Comparison of ENCODE assay signal across 21 cellular contexts in the genomic region with DNA sequence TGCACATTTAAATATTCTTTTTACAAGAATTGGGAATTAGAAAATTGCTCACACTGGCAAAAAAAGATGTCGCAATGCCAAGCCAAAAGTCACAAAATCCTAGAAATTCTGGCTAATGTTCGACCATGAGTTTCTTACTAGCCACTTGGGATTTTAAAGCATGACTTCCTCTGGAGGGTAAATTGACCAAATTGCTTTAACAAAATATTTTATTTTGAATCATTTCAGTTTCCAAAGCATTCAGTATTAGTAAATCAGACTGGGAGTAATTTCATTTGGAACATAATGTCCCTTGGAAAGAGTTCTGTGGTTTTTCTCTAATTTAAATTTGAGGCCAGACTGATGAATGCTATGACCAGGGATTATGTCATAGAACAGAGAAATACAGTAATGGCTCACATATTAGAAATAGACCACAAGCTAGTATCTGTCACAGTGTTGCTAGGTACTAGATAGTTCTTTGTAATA. TPM values are rescaled to one million over a fixed set of nuclear protein-coding genes. Genes with fewer than 3 reads are reported as not detected.
DNase-seq lines count a peak whose midpoint lies in the region; ATAC-seq, FAIRE-seq and TF ChIP-seq lines count a peak whose summit lies in the region.
"Had no signal": no experiment of that assay in that cellular context is flagged by ENCODE, and none has a peak within 500 bp of the region (broad histone marks: within the 10 kb centered on the region; RNA-seq: fewer than 3 reads in every experiment).

No MANE protein-coding gene starts in this region.

- POLR2A ChIA-PET in naive thymus-derived CD8-positive, alpha-beta T cell (lab: Charles Lee) = no interaction called here

- 70 to 72% methylated on average over 2 of the region's 2 CpGs for WGBS in pancreas, 2 donors

- DNase-seq in EL (peak; percentile 16), RCC 7860 (ENCODE audit: low spot score) (peak; percentile 90), fibroblast of gingiva (ENCODE audit: low read depth) (peak; percentile 87), pancreas (no peak), activated T-cell treated with anti-CD3 and anti-CD28 coated beads for 4 hours (no peak), mesothelial cell of epicardium (ENCODE audit: low spot score in 2 of 2, unreplicated experiment in 2 of 2) (no peak)
- DNase-seq in naive thymus-derived CD8-positive, alpha-beta T cell = no peak
- DNase-seq in activated T-helper 1 cell treated with anti-CD3 and anti-CD28 coated beads, Interleukin-12 subunit alpha, Interleukin-12 subunit beta, Interleukin-2, Interleukin-4 antibody, amounts not matched to agents 30 ng/mL and 10 ng/mL and 1 ng/mL, durations not matched to agents 14 hours and 24 hours and 36 hours (ENCODE audit: low spot score) = no peak
- DNase-seq: anterior cingulate cortex; effector CD4-positive, alpha-beta T cell; HFFc6; hippocampal formation; NCI-H146; NCI-H526 treated with DMSO at 0.1 percent for 48 hours; occipital lobe; SHP77 treated with DMSO at 0.1 percent for 48 hours had no signal

- H3K4me3 Mint-ChIP-seq in naive thymus-derived CD8-positive, alpha-beta T cell = no peak overlapping the region
- H3K4me3 Mint-ChIP-seq in mesothelial cell of epicardium = no peak overlapping the region
- no peak overlapping the region for H3K4me3 Mint-ChIP-seq in activated T-helper 1 cell treated with anti-CD3 and anti-CD28 coated beads, Interleukin-12 subunit alpha, Interleukin-12 subunit beta, Interleukin-2, Interleukin-4 antibody, amounts not matched to agents 30 ng/mL and 10 ng/mL and 1 ng/mL, durations not matched to agents 14 hours and 24 hours and 36 hours
- H3K4me3 Mint-ChIP-seq: HFFc6, IgD-negative memory B cell had no signal

- no peaks in the 10 kb centered on the region for H3K4me1 Mint-ChIP-seq in naive thymus-derived CD8-positive, alpha-beta T cell
- peaks cover 3% of the 10 kb centered on the region for H3K4me1 Mint-ChIP-seq in mesothelial cell of epicardium
- H3K4me1 Mint-ChIP-seq in activated T-helper 1 cell treated with anti-CD3 and anti-CD28 coated beads, Interleukin-12 subunit alpha, Interleukin-12 subunit beta, Interleukin-2, Interleukin-4 antibody, amounts not matched to agents 30 ng/mL and 10 ng/mL and 1 ng/mL, durations not matched to agents 14 hours and 24 hours and 36 hours (ENCODE audit: low read depth) = no peaks in the 10 kb centered on the region
- H3K4me1 Mint-ChIP-seq: IgD-negative memory B cell had no signal

- peak in 3 of 4 donors; percentile 60 to 67 (median 66) for ATAC-seq in pancreas
- no peak for ATAC-seq in naive thymus-derived CD8-positive, alpha-beta T cell

- peak overlapping the region in 2 of 4 donors; percentile 13 to 52 for H3K27ac ChIP-seq in pancreas
- H3K27ac ChIP-seq: BLaER1 treated with 17β-estradiol and CSF1 and Interleukin-3, amounts not matched to agents 10 nM and 100 nM; VCaP had no signal

- no peak for TF ChIP-seq CTCF in pancreas (IDR thresholded peaks at IDR 0.05)
- TF ChIP-seq CTCF in mesothelial cell of epicardium (IDR thresholded peaks at IDR 0.05; ENCODE audit: unreplicated experiment) = no peak

- no peak overlapping the region for H3K4me3 ChIP-seq in pancreas
- H3K4me3 ChIP-seq: BLaER1 treated with 17β-estradiol and CSF1 and Interleukin-3, amounts not matched to agents 10 nM and 100 nM had no signal

- H3K27ac Mint-ChIP-seq in naive thymus-derived CD8-positive, alpha-beta T cell = no peak overlapping the region
- no peak overlapping the region for H3K27ac Mint-ChIP-seq in mesothelial cell of epicardium
- H3K27ac Mint-ChIP-seq in activated T-helper 1 cell treated with anti-CD3 and anti-CD28 coated beads, Interleukin-12 subunit alpha, Interleukin-12 subunit beta, Interleukin-2, Interleukin-4 antibody, amounts not matched to agents 30 ng/mL and 10 ng/mL and 1 ng/mL, durations not matched to agents 14 hours and 24 hours and 36 hours = no peak overlapping the region
- H3K27ac Mint-ChIP-seq: HFFc6, IgD-negative memory B cell had no signal

- no peaks in the 10 kb centered on the region for H3K4me1 ChIP-seq in pancreas

- intact Hi-C loops in pancreas (cut with DNase I) = no loop called here
- intact Hi-C loops in activated T-helper 1 cell treated with anti-CD3 and anti-CD28 coated beads, Interleukin-12 subunit alpha, Interleukin-12 subunit beta, Interleukin-2, Interleukin-4 antibody, amounts not matched to agents 30 ng/mL and 10 ng/mL and 1 ng/mL, durations not matched to agents 14 hours and 24 hours and 36 hours (cut with micrococcal nuclease) = no loop called here

- H3K9me3 Mint-ChIP-seq in naive thymus-derived CD8-positive, alpha-beta T cell = peaks cover 0 to 4% (median 0%) of the 10 kb centered on the region in 9 donors
- peaks cover 13% of the 10 kb centered on the region for H3K9me3 Mint-ChIP-seq in mesothelial cell of epicardium
- H3K9me3 Mint-ChIP-seq in activated T-helper 1 cell treated with anti-CD3 and anti-CD28 coated beads, Interleukin-12 subunit alpha, Interleukin-12 subunit beta, Interleukin-2, Interleukin-4 antibody, amounts not matched to agents 30 ng/mL and 10 ng/mL and 1 ng/mL, durations not matched to agents 14 hours and 24 hours and 36 hours = no peaks in the 10 kb centered on the region
- H3K9me3 Mint-ChIP-seq: HFFc6, IgD-negative memory B cell had no signal

- no peaks in the 10 kb centered on the region for H3K36me3 ChIP-seq in pancreas
- H3K36me3 ChIP-seq: BLaER1 treated with 17β-estradiol and CSF1 and Interleukin-3, amounts not matched to agents 10 nM and 100 nM had no signal

- FAIRE-seq in RCC 7860 (lab: Jason Lieb, UNC) (peak; percentile 97), pancreas (lab: Jason Lieb, UNC) (peak; percentile 17)

- H3K27me3 Mint-ChIP-seq in naive thymus-derived CD8-positive, alpha-beta T cell = peaks cover 0 to 4% (median 0%) of the 10 kb centered on the region in 5 donors
- H3K27me3 Mint-ChIP-seq in mesothelial cell of epicardium (ENCODE audit: low read depth) = peaks cover 13% of the 10 kb centered on the region
- H3K27me3 Mint-ChIP-seq in activated T-helper 1 cell treated with anti-CD3 and anti-CD28 coated beads, Interleukin-12 subunit alpha, Interleukin-12 subunit beta, Interleukin-2, Interleukin-4 antibody, amounts not matched to agents 30 ng/mL and 10 ng/mL and 1 ng/mL, durations not matched to agents 14 hours and 24 hours and 36 hours (ENCODE audit: insufficient read depth) = no peaks in the 10 kb centered on the region
- H3K27me3 Mint-ChIP-seq: IgD-negative memory B cell had no signal

- H3K27me3 ChIP-seq in pancreas = no peaks in the 10 kb centered on the region
- H3K27me3 ChIP-seq: BLaER1 treated with 17β-estradiol and CSF1 and Interleukin-3, amounts not matched to agents 10 nM and 100 nM had no signal

- peaks cover 0 to 5% (median 0%) of the 10 kb centered on the region in 3 donors for H3K36me3 Mint-ChIP-seq in naive thymus-derived CD8-positive, alpha-beta T cell
- H3K36me3 Mint-ChIP-seq in mesothelial cell of epicardium = no peaks in the 10 kb centered on the region
- no peaks in the 10 kb centered on the region for H3K36me3 Mint-ChIP-seq in activated T-helper 1 cell treated with anti-CD3 and anti-CD28 coated beads, Interleukin-12 subunit alpha, Interleukin-12 subunit beta, Interleukin-2, Interleukin-4 antibody, amounts not matched to agents 30 ng/mL and 10 ng/mL and 1 ng/mL, durations not matched to agents 14 hours and 24 hours and 36 hours (ENCODE audit: low read depth)
- H3K36me3 Mint-ChIP-seq: IgD-negative memory B cell had no signal

- H3K9me3 ChIP-seq in pancreas = no peaks in the 10 kb centered on the region

RNA-seq across cellular contexts. Expression of gene CXCL5, which starts 7.6 kb away (rescaled TPM):
- total RNA-seq in pancreas (1 to 10 TPM in 2 of 6 donors, under 1 TPM in 4; 0.09 to 9.4 (median 0.38) TPM), mesothelial cell of epicardium (0.22 to 0.45 TPM (median 0.38 TPM) in 3 replicates)
- polyA plus RNA-seq in pancreas = under 1 TPM; 0.19 to 0.23 TPM
- total RNA-seq in naive thymus-derived CD8-positive, alpha-beta T cell = not detected
- polyA plus RNA-seq in naive thymus-derived CD8-positive, alpha-beta T cell = not detected
- total RNA-seq in activated T-helper 1 cell treated with anti-CD3 and anti-CD28 coated beads, Interleukin-12 subunit alpha, Interleukin-12 subunit beta, Interleukin-2, Interleukin-4 antibody, amounts not matched to agents 30 ng/mL and 10 ng/mL and 1 ng/mL, durations not matched to agents 14 hours and 24 hours and 36 hours = not detected in 2 replicates
- total RNA-seq: G401 had no signal

RNA-seq across cellular contexts. Expression of gene PPBP, which starts 18.1 kb away (rescaled TPM):
- total RNA-seq in pancreas = under 1 TPM in 1 of 6 donors, not detected in 5; 0.31 TPM
- polyA plus RNA-seq in pancreas = not detected
- not detected for total RNA-seq in naive thymus-derived CD8-positive, alpha-beta T cell
- polyA plus RNA-seq in naive thymus-derived CD8-positive, alpha-beta T cell = under 1 TPM in 1 of 3 donors, not detected in 2; 0.52 TPM
- total RNA-seq in mesothelial cell of epicardium = not detected in 3 replicates
- total RNA-seq in activated T-helper 1 cell treated with anti-CD3 and anti-CD28 coated beads, Interleukin-12 subunit alpha, Interleukin-12 subunit beta, Interleukin-2, Interleukin-4 antibody, amounts not matched to agents 30 ng/mL and 10 ng/mL and 1 ng/mL, durations not matched to agents 14 hours and 24 hours and 36 hours = not detected in 2 replicates
- total RNA-seq: G401, HFFc6, lung microvascular endothelial cell had no signal

RNA-seq across cellular contexts. Expression of gene PF4, which starts 24.2 kb away (rescaled TPM):
- total RNA-seq in pancreas = not detected
- polyA plus RNA-seq in pancreas = under 1 TPM in 1 of 2 donors, not detected in 1; 0.19 TPM
- total RNA-seq in naive thymus-derived CD8-positive, alpha-beta T cell = not detected
- polyA plus RNA-seq in naive thymus-derived CD8-positive, alpha-beta T cell = not detected
- total RNA-seq in mesothelial cell of epicardium = not detected in 3 replicates
- total RNA-seq in activated T-helper 1 cell treated with anti-CD3 and anti-CD28 coated beads, Interleukin-12 subunit alpha, Interleukin-12 subunit beta, Interleukin-2, Interleukin-4 antibody, amounts not matched to agents 30 ng/mL and 10 ng/mL and 1 ng/mL, durations not matched to agents 14 hours and 24 hours and 36 hours = not detected in 2 replicates
- total RNA-seq: G401, lung microvascular endothelial cell, occipital lobe had no signal

RNA-seq across cellular contexts. Expression of gene CXCL3, which starts 32.4 kb away (rescaled TPM):
- total RNA-seq in pancreas = 1 to 10 TPM in 3 of 6 donors, under 1 TPM in 3; 0.60 to 7.3 (median 1.3) TPM
- polyA plus RNA-seq in pancreas = 1 to 10 TPM; 2.2 to 2.5 TPM
- total RNA-seq in naive thymus-derived CD8-positive, alpha-beta T cell = not detected
- polyA plus RNA-seq in naive thymus-derived CD8-positive, alpha-beta T cell = not detected
- 2.1 to 2.8 TPM (median 2.3 TPM) in 3 replicates for total RNA-seq in mesothelial cell of epicardium
- total RNA-seq in activated T-helper 1 cell treated with anti-CD3 and anti-CD28 coated beads, Interleukin-12 subunit alpha, Interleukin-12 subunit beta, Interleukin-2, Interleukin-4 antibody, amounts not matched to agents 30 ng/mL and 10 ng/mL and 1 ng/mL, durations not matched to agents 14 hours and 24 hours and 36 hours = 0.18 TPM in 1 of 2 replicates, not detected in the other
- total RNA-seq: G401 had no signal
- polyA plus RNA-seq: IgD-negative memory B cell had no signal

Comparison
In these comparisons a context has a peak if more than half of its experiments do, and no peak if none do; other contexts are left out.
1. DNase-seq: peak in EL (single experiment), RCC 7860 (single experiment) and fibroblast of gingiva (single experiment); none in pancreas (0 of 6), naive thymus-derived CD8-positive, alpha-beta T cell (0 of 10), activated T-cell treated with anti-CD3 and anti-CD28 coated beads for 4 hours (single experiment), mesothelial cell of epicardium (0 of 2) and activated T-helper 1 cell treated with anti-CD3 and anti-CD28 coated beads, Interleukin-12 subunit alpha, Interleukin-12 subunit beta, Interleukin-2, Interleukin-4 antibody, amounts not matched to agents 30 ng/mL and 10 ng/mL and 1 ng/mL, durations not matched to agents 14 hours and 24 hours and 36 hours (single experiment).
2. ATAC-seq: peak in pancreas (3 of 4); none in naive thymus-derived CD8-positive, alpha-beta T cell (0 of 2).